ENCODE assay signal across 22 cellular contexts in genomic region chr21:45234127-45234526, GRCh38. TPM values are rescaled to one million over a fixed set of nuclear protein-coding genes. Genes with fewer than 3 reads are reported as not detected.
DNase-seq lines count a peak whose midpoint lies in the region; ATAC-seq and TF ChIP-seq lines count a peak whose summit lies in the region.
"Had no signal": no experiment of that assay in that cellular context is flagged by ENCODE, and none has a peak within 500 bp of the region (broad histone marks: within the 10 kb centered on the region; RNA-seq: fewer than 3 reads in every experiment).

No MANE protein-coding gene starts in this region.

- H3K36me3 Mint-ChIP-seq in activated CD8-positive, alpha-beta memory T cell treated with anti-CD3 and anti-CD28 coated beads, Interleukin-2, amount 10 ng/mL, durations not matched to agents 7 days and 5 days, result peaks cover 4% of the 10 kb centered on the region
- no peaks in the 10 kb centered on the region for H3K36me3 Mint-ChIP-seq in activated naive CD8-positive, alpha-beta T cell treated with anti-CD3 and anti-CD28 coated beads, Interleukin-2, amount 10 ng/mL, durations not matched to agents 7 days and 5 days
- no peaks in the 10 kb centered on the region for H3K36me3 Mint-ChIP-seq in memory B cell
- no peaks in the 10 kb centered on the region for H3K36me3 Mint-ChIP-seq in endodermal cell (ENCODE audit: low read depth)
- no peaks in the 10 kb centered on the region for H3K36me3 Mint-ChIP-seq in endothelial cell (ENCODE audit: low read depth, unreplicated experiment)
- H3K36me3 Mint-ChIP-seq: CD14-positive monocyte, IgD-negative memory B cell had no signal

- no peak overlapping the region for H3K27ac ChIP-seq in endodermal cell (ENCODE audit: low read depth, low read length)
- H3K27ac ChIP-seq: A549, HL-60, RWPE1 had no signal

- peak overlapping the region; percentile 63 for H3K27ac Mint-ChIP-seq in activated CD8-positive, alpha-beta memory T cell treated with anti-CD3 and anti-CD28 coated beads, Interleukin-2, amount 10 ng/mL, durations not matched to agents 7 days and 5 days
- H3K27ac Mint-ChIP-seq in activated naive CD8-positive, alpha-beta T cell treated with anti-CD3 and anti-CD28 coated beads, Interleukin-2, amount 10 ng/mL, durations not matched to agents 7 days and 5 days, result no peak overlapping the region
- H3K27ac Mint-ChIP-seq in memory B cell (peak overlapping the region; percentile 47), endodermal cell (no peak overlapping the region), endothelial cell (ENCODE audit: unreplicated experiment) (no peak overlapping the region)
- H3K27ac Mint-ChIP-seq: IgD-negative memory B cell had no signal

- H3K9ac ChIP-seq in endodermal cell (ENCODE audit: extremely low read depth, low read length, poor library complexity, severe bottlenecking), result no peak overlapping the region

- H3K4me1 ChIP-seq in endodermal cell (ENCODE audit: control insufficient read depth, insufficient read depth, low read length), result peaks cover 14% of the 10 kb centered on the region
- H3K4me1 ChIP-seq: A549 had no signal

- H3K27me3 Mint-ChIP-seq in activated CD8-positive, alpha-beta memory T cell treated with anti-CD3 and anti-CD28 coated beads, Interleukin-2, amount 10 ng/mL, durations not matched to agents 7 days and 5 days, result peaks cover 45% of the 10 kb centered on the region
- H3K27me3 Mint-ChIP-seq in activated naive CD8-positive, alpha-beta T cell treated with anti-CD3 and anti-CD28 coated beads, Interleukin-2, amount 10 ng/mL, durations not matched to agents 7 days and 5 days, result peaks cover 45% of the 10 kb centered on the region
- H3K27me3 Mint-ChIP-seq in memory B cell (peaks cover 5% of the 10 kb centered on the region), endodermal cell (ENCODE audit: insufficient read depth) (no peaks in the 10 kb centered on the region), endothelial cell (ENCODE audit: unreplicated experiment) (peaks cover 3% of the 10 kb centered on the region)

- CTCF ChIA-PET in activated CD8-positive, alpha-beta memory T cell treated with anti-CD3 and anti-CD28 coated beads, Interleukin-2, amount 10 ng/mL, durations not matched to agents 7 days and 5 days (lab: Charles Lee), result no interaction called here

- no peak for DNase-seq in activated CD8-positive, alpha-beta memory T cell treated with anti-CD3 and anti-CD28 coated beads, Interleukin-2, amount 10 ng/mL, durations not matched to agents 7 days and 5 days
- DNase-seq in activated CD8-positive, alpha-beta memory T cell treated with anti-CD3 and anti-CD28 coated beads, Interleukin-2, amount 50 U/mL, for 48 hours, result no peak
- DNase-seq in DMS114 treated with DMSO at 0.1 percent for 48 hours (lab: John Stamatoyannopoulos, UW; ENCODE audit: unreplicated experiment) (peak; percentile 16), memory B cell (ENCODE audit: low spot score in 2 of 2) (no peak), endodermal cell (no peak), endothelial cell (ENCODE audit: low spot score) (no peak)
- DNase-seq in activated naive CD8-positive, alpha-beta T cell treated with anti-CD3 and anti-CD28 coated beads, Interleukin-2, amount 10 ng/mL, durations not matched to agents 7 days and 5 days, result no peak
- DNase-seq: COR-L47; EL; NCI-H1417; NCI-H2029; NCI-H2171; NCI-H446 treated with DMSO at 0.1 percent for 48 hours; NK-92 treated with Interleukin-12 subunit alpha and Interleukin-12 subunit beta, amount 100 ng/mL, for 24 hours; OCI-M1 had no signal

- TF ChIP-seq CTCF in endodermal cell (conservative IDR thresholded peaks at IDR 0.05) (no peak), endothelial cell (IDR thresholded peaks at IDR 0.05; ENCODE audit: unreplicated experiment) (no peak)

- H3K9me3 ChIP-seq in endodermal cell (ENCODE audit: control insufficient read depth, low read length), result peaks cover 12% of the 10 kb centered on the region

- 92 to 96% methylated on average over 13 to 28 of the region's 28 CpGs for WGBS in endodermal cell (ENCODE audit: insufficient coverage in 1 of 2, insufficient read length in 1 of 2), 2 experiments

- peaks cover 15% of the 10 kb centered on the region for H3K4me1 Mint-ChIP-seq in activated CD8-positive, alpha-beta memory T cell treated with anti-CD3 and anti-CD28 coated beads, Interleukin-2, amount 10 ng/mL, durations not matched to agents 7 days and 5 days
- H3K4me1 Mint-ChIP-seq in activated naive CD8-positive, alpha-beta T cell treated with anti-CD3 and anti-CD28 coated beads, Interleukin-2, amount 10 ng/mL, durations not matched to agents 7 days and 5 days, result peaks cover 1% of the 10 kb centered on the region
- H3K4me1 Mint-ChIP-seq in memory B cell (peaks cover 3% of the 10 kb centered on the region), endodermal cell (peaks cover 11% of the 10 kb centered on the region), endothelial cell (ENCODE audit: unreplicated experiment) (no peaks in the 10 kb centered on the region)
- H3K4me1 Mint-ChIP-seq: IgD-negative memory B cell had no signal

- no peaks in the 10 kb centered on the region for H3K9me3 Mint-ChIP-seq in activated CD8-positive, alpha-beta memory T cell treated with anti-CD3 and anti-CD28 coated beads, Interleukin-2, amount 10 ng/mL, durations not matched to agents 7 days and 5 days (ENCODE audit: low read depth)
- no peaks in the 10 kb centered on the region for H3K9me3 Mint-ChIP-seq in activated naive CD8-positive, alpha-beta T cell treated with anti-CD3 and anti-CD28 coated beads, Interleukin-2, amount 10 ng/mL, durations not matched to agents 7 days and 5 days
- H3K9me3 Mint-ChIP-seq in memory B cell, result no peaks in the 10 kb centered on the region
- peaks cover 12% of the 10 kb centered on the region for H3K9me3 Mint-ChIP-seq in endodermal cell
- no peaks in the 10 kb centered on the region for H3K9me3 Mint-ChIP-seq in endothelial cell (ENCODE audit: unreplicated experiment)

- POLR2A ChIA-PET in activated naive CD8-positive, alpha-beta T cell treated with anti-CD3 and anti-CD28 coated beads, Interleukin-2, amount 10 ng/mL, durations not matched to agents 7 days and 5 days (lab: Charles Lee), result no interaction called here

- peak; percentile 42 for ATAC-seq in activated CD8-positive, alpha-beta memory T cell treated with anti-CD3 and anti-CD28 coated beads, Interleukin-2, amount 10 ng/mL, durations not matched to agents 7 days and 5 days
- no peak for ATAC-seq in activated naive CD8-positive, alpha-beta T cell treated with anti-CD3 and anti-CD28 coated beads, Interleukin-2, amount 10 ng/mL, durations not matched to agents 7 days and 5 days (ENCODE audit: low read depth)
- ATAC-seq in memory B cell (ENCODE audit: low read depth), result peak; percentile 17
- ATAC-seq in GM21737 (IDR thresholded peaks at IDR 0.05; ENCODE audit: unreplicated experiment), result no peak
- ATAC-seq: A549, HCT116 had no signal

- H3K27me3 ChIP-seq in endodermal cell (ENCODE audit: control insufficient read depth, insufficient read depth, low read length, poor library complexity, severe bottlenecking), result no peaks in the 10 kb centered on the region

- H3K4me3 ChIP-seq in endodermal cell (ENCODE audit: low read length), result no peak overlapping the region
- H3K4me3 ChIP-seq: A549 had no signal

- H3K4me3 Mint-ChIP-seq in activated CD8-positive, alpha-beta memory T cell treated with anti-CD3 and anti-CD28 coated beads, Interleukin-2, amount 10 ng/mL, durations not matched to agents 7 days and 5 days, result peak overlapping the region; percentile 68
- peak overlapping the region; percentile 10 for H3K4me3 Mint-ChIP-seq in activated naive CD8-positive, alpha-beta T cell treated with anti-CD3 and anti-CD28 coated beads, Interleukin-2, amount 10 ng/mL, durations not matched to agents 7 days and 5 days
- H3K4me3 Mint-ChIP-seq in memory B cell (peak overlapping the region; percentile 61), endodermal cell (no peak overlapping the region), endothelial cell (ENCODE audit: unreplicated experiment) (no peak overlapping the region)
- H3K4me3 Mint-ChIP-seq: IgD-negative memory B cell had no signal

- H3K36me3 ChIP-seq in endodermal cell (ENCODE audit: control insufficient read depth, insufficient read depth, low read length), result no peaks in the 10 kb centered on the region

RNA-seq across cellular contexts. Expression of gene POFUT2, which starts 53.6 kb away (rescaled TPM):
- total RNA-seq in activated CD8-positive, alpha-beta memory T cell treated with anti-CD3 and anti-CD28 coated beads, Interleukin-2, amount 10 ng/mL, durations not matched to agents 7 days and 5 days, result 10 to 100 TPM; 16.4 to 19.5 TPM
- total RNA-seq in activated naive CD8-positive, alpha-beta T cell treated with anti-CD3 and anti-CD28 coated beads, Interleukin-2, amount 10 ng/mL, durations not matched to agents 7 days and 5 days, result 10 to 100 TPM; 26.0 to 27.0 TPM
- 10 to 100 TPM; 49.0 to 73.3 TPM for total RNA-seq in endodermal cell
- 55.1 TPM for polyA plus RNA-seq in endodermal cell (2013, experiment 1 of 2)
- 46.9 TPM for polyA plus RNA-seq in endodermal cell (2013, experiment 2 of 2)
- total RNA-seq in endothelial cell (ENCODE audit: unreplicated experiment), result 37.8 TPM

Comparison
In these comparisons a context has a peak if more than half of its experiments do, and no peak if none do; other contexts are left out.
1. ATAC-seq: peak in activated CD8-positive, alpha-beta memory T cell treated with anti-CD3 and anti-CD28 coated beads, Interleukin-2, amount 10 ng/mL, durations not matched to agents 7 days and 5 days (single experiment) and memory B cell (single experiment); none in activated naive CD8-positive, alpha-beta T cell treated with anti-CD3 and anti-CD28 coated beads, Interleukin-2, amount 10 ng/mL, durations not matched to agents 7 days and 5 days (single experiment) and GM21737 (single experiment).
2. H3K27ac Mint-ChIP-seq: peak in activated CD8-positive, alpha-beta memory T cell treated with anti-CD3 and anti-CD28 coated beads, Interleukin-2, amount 10 ng/mL, durations not matched to agents 7 days and 5 days (single experiment) and memory B cell (single experiment); none in activated naive CD8-positive, alpha-beta T cell treated with anti-CD3 and anti-CD28 coated beads, Interleukin-2, amount 10 ng/mL, durations not matched to agents 7 days and 5 days (single experiment), endodermal cell (single experiment) and endothelial cell (single experiment).
3. H3K4me3 Mint-ChIP-seq: peak in activated CD8-positive, alpha-beta memory T cell treated with anti-CD3 and anti-CD28 coated beads, Interleukin-2, amount 10 ng/mL, durations not matched to agents 7 days and 5 days (single experiment), activated naive CD8-positive, alpha-beta T cell treated with anti-CD3 and anti-CD28 coated beads, Interleukin-2, amount 10 ng/mL, durations not matched to agents 7 days and 5 days (single experiment) and memory B cell (single experiment); none in endodermal cell (single experiment) and endothelial cell (single experiment).